ENCODE assay signal across 27 cellular contexts in the genomic region with DNA sequence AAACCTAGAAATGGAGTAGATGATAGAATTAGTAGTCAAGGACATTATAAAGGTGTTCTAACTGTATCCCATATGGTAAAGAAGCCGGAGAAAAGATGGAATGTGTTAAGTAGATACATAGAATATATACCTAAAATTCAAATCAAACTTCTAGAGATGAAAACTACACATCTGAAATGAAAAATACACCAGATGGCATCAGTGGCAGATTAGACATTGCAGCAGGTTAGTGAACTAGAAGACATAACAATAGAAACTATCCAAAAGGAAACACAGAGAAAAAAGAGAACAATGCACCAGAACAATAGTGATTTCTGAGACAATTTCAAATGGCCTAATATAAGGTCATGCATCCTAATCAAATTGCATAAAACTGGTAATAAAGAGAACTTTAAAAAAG.
"Had no signal": no experiment of that assay in that cellular context is flagged by ENCODE, and none has a peak within 500 bp of the region (broad histone marks: within the 10 kb centered on the region; RNA-seq: fewer than 3 reads in every experiment).

No MANE protein-coding gene starts in this region.

- FAIRE-seq: endometrium, endothelial cell of umbilical vein, frontal cortex had no signal

- H3K79me2 ChIP-seq: hepatocyte had no signal

- H3K4me3 ChIP-seq: colonic mucosa, coronary artery, dorsolateral prefrontal cortex, esophagus muscularis mucosa, esophagus squamous epithelium, gastrocnemius medialis, gastroesophageal sphincter, heart left ventricle, heart right ventricle, hepatocyte had no signal

- ATAC-seq: effector memory CD8-positive, alpha-beta T cell; esophagus mucosa; foreskin keratinocyte; gastrocnemius medialis; gastroesophageal sphincter; heart left ventricle; heart right ventricle had no signal

- H3K9me3 ChIP-seq: colonic mucosa, esophagus muscularis mucosa, esophagus squamous epithelium, gastrocnemius medialis, gastroesophageal sphincter had no signal

- H3K27me3 ChIP-seq: colonic mucosa, dorsolateral prefrontal cortex, esophagus muscularis mucosa, esophagus squamous epithelium, foreskin keratinocyte, gastrocnemius medialis, gastroesophageal sphincter, heart left ventricle, heart right ventricle, hepatocyte had no signal

- H3K4me2 ChIP-seq: hepatocyte had no signal

- DNase-seq: colonic mucosa; cortex of kidney; dermis blood vessel endothelial cell; dorsolateral prefrontal cortex; effector CD4-positive, alpha-beta T cell; effector CD8-positive, alpha-beta T cell; effector memory CD4-positive, alpha-beta T cell; effector memory CD8-positive, alpha-beta T cell; endodermal cell; erythroblast; esophagus squamous epithelium; foreskin fibroblast; foreskin keratinocyte; foreskin melanocyte; gastrocnemius medialis; glutamatergic neuron; heart left ventricle; heart right ventricle had no signal

- H3K36me3 ChIP-seq: colonic mucosa, esophagus muscularis mucosa, esophagus squamous epithelium, gastrocnemius medialis, gastroesophageal sphincter, heart left ventricle, heart right ventricle had no signal

- H2AFZ ChIP-seq: hepatocyte had no signal

- H3K27ac ChIP-seq: colonic mucosa, coronary artery, epithelial cell of prostate, esophagus muscularis mucosa, esophagus squamous epithelium, foreskin keratinocyte, gastrocnemius medialis, gastroesophageal sphincter, heart left ventricle, heart right ventricle, hepatocyte had no signal

- H3K4me1 ChIP-seq: colonic mucosa, esophagus muscularis mucosa, esophagus squamous epithelium, gastrocnemius medialis, gastroesophageal sphincter, heart left ventricle, heart right ventricle had no signal
